Comparison of ENCODE assay signal across 17 cellular contexts in the genomic region with DNA sequence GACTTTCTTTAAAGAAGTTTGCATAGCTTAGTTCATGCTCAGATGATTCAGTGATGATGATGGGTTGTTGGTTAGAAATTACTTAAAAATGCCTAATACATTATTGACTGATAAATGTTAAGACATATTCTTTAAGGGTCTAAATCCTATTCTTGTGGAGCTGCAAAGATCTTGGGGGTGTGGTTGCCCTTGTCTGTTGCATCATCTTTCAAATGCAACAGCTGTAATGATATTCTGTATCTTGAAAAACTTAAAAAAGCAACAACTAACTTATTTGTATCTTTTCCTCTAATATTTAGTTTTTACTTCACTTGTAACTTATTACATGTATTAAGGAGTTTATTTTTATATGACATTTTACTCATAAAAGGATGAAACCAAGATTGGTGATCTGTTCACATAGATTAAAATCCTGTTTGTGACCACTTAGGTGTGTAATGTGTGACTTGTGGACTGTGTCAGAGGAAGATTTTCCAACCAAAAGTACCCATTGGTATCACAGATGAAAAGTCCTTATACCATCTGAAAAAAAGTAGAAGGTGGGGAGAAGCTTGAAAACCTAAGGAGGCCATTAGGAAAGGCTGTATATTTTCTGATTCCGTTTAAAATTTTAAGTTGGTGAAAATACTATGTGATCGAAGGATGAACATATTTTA.
DNase-seq lines count a peak whose midpoint lies in the region; ATAC-seq and TF ChIP-seq lines count a peak whose summit lies in the region.
"Had no signal": no experiment of that assay in that cellular context is flagged by ENCODE, and none has a peak within 500 bp of the region (broad histone marks: within the 10 kb centered on the region; RNA-seq: fewer than 3 reads in every experiment).

No MANE protein-coding gene starts in this region.

- H3K4me3 ChIP-seq in HEK293 (ENCODE audit: low read depth, low read length) (no peak overlapping the region), SK-N-MC (no peak overlapping the region; the same call in 1 of the 2 replicates)
- H3K4me3 ChIP-seq: PC-9 had no signal

- CTCF ChIA-PET in HEK293 (lab: Yijun Ruan, JAX), result interaction anchor here (0.6 to 6.4 kb wide), 12 partner anchors 9 to 349 kb away, joined by 3 to 66 read pairs (median 3); no protein-coding TSS in a partner anchor
- CTCF ChIA-PET in activated CD8-positive, alpha-beta memory T cell treated with anti-CD3 and anti-CD28 coated beads, Interleukin-2, amount 10 ng/mL, durations not matched to agents 7 days and 5 days (lab: Charles Lee), result no interaction called here

- ATAC-seq in activated CD8-positive, alpha-beta memory T cell treated with anti-CD3 and anti-CD28 coated beads, Interleukin-2, amount 10 ng/mL, durations not matched to agents 7 days and 5 days, result no peak
- ATAC-seq: Right ventricle myocardium inferior had no signal

- DNase-seq in SK-N-MC (ENCODE audit: low read depth, low spot score) (no peak), erythroblast (lab: John Stamatoyannopoulos, UW) (peak; percentile 9 to 46), osteocyte (ENCODE audit: extremely low spot score, unreplicated experiment) (no peak), inferior parietal cortex (ENCODE audit: extremely low spot score) (no peak), mesenteric fat pad (ENCODE audit: low spot score) (no peak)
- DNase-seq in activated CD8-positive, alpha-beta memory T cell treated with anti-CD3 and anti-CD28 coated beads, Interleukin-2, amount 10 ng/mL, durations not matched to agents 7 days and 5 days, result no peak
- DNase-seq in activated CD4-positive, alpha-beta T cell treated with anti-CD3 and anti-CD28 coated beads, Interleukin-2, amount 50 U/mL, for 48 hours, result no peak
- DNase-seq: BE2C; CD4-positive, alpha-beta memory T cell; DMS79 treated with DMSO at 0.1 percent for 48 hours; NCI-H1436; NCI-H2227 treated with DMSO at 0.1 percent for 48 hours; NCI-H526; PC-9; SK-N-SH had no signal

- peaks cover 41% of the 10 kb centered on the region for H3K4me1 ChIP-seq in HEK293 (ENCODE audit: control insufficient read depth, insufficient read depth, low read length)

- peak overlapping the region; percentile 65 for H3K27ac Mint-ChIP-seq in osteocyte (ENCODE audit: unreplicated experiment)
- H3K27ac Mint-ChIP-seq in activated CD8-positive, alpha-beta memory T cell treated with anti-CD3 and anti-CD28 coated beads, Interleukin-2, amount 10 ng/mL, durations not matched to agents 7 days and 5 days, result no peak overlapping the region
- H3K27ac Mint-ChIP-seq: CD4-positive, alpha-beta memory T cell had no signal

- H3K27ac ChIP-seq in HEK293 (ENCODE audit: extremely low read depth, low read depth, low read length) (no peak overlapping the region), SK-N-MC (0 out of 2 replicates have a peak overlapping the region, but pooled peaks have one; percentile 44)
- H3K27ac ChIP-seq: PC-9 had no signal

- no peak for TF ChIP-seq POLR2A in erythroblast (IDR thresholded peaks at IDR 0.05; ENCODE audit: low read length)

- no peaks in the 10 kb centered on the region for H3K36me3 Mint-ChIP-seq in osteocyte (ENCODE audit: unreplicated experiment)
- H3K36me3 Mint-ChIP-seq in activated CD8-positive, alpha-beta memory T cell treated with anti-CD3 and anti-CD28 coated beads, Interleukin-2, amount 10 ng/mL, durations not matched to agents 7 days and 5 days, result no peaks in the 10 kb centered on the region
- H3K36me3 Mint-ChIP-seq: CD4-positive, alpha-beta memory T cell had no signal

- no peaks in the 10 kb centered on the region for H3K9me3 Mint-ChIP-seq in osteocyte (ENCODE audit: unreplicated experiment)
- no peaks in the 10 kb centered on the region for H3K9me3 Mint-ChIP-seq in activated CD8-positive, alpha-beta memory T cell treated with anti-CD3 and anti-CD28 coated beads, Interleukin-2, amount 10 ng/mL, durations not matched to agents 7 days and 5 days (ENCODE audit: low read depth)
- H3K9me3 Mint-ChIP-seq: CD4-positive, alpha-beta memory T cell had no signal

- POLR2A ChIA-PET in HEK293 (lab: Yijun Ruan, JAX), result no interaction called here

- H3K27me3 Mint-ChIP-seq in osteocyte (ENCODE audit: unreplicated experiment), result no peaks in the 10 kb centered on the region
- no peaks in the 10 kb centered on the region for H3K27me3 Mint-ChIP-seq in activated CD8-positive, alpha-beta memory T cell treated with anti-CD3 and anti-CD28 coated beads, Interleukin-2, amount 10 ng/mL, durations not matched to agents 7 days and 5 days
- H3K27me3 Mint-ChIP-seq: CD4-positive, alpha-beta memory T cell had no signal

- peak overlapping the region; percentile 37 for H3K9ac ChIP-seq in SK-N-MC (ENCODE audit: insufficient read length)
- H3K9ac ChIP-seq: SK-N-SH had no signal

- TF ChIP-seq CTCF in HEK293 (tag by site-specific recombination; IDR thresholded peaks at IDR 0.05) (no peak), osteocyte (IDR thresholded peaks at IDR 0.05) (no peak)

- H3K4me3 Mint-ChIP-seq in osteocyte (ENCODE audit: unreplicated experiment), result no peak overlapping the region
- H3K4me3 Mint-ChIP-seq in activated CD8-positive, alpha-beta memory T cell treated with anti-CD3 and anti-CD28 coated beads, Interleukin-2, amount 10 ng/mL, durations not matched to agents 7 days and 5 days, result no peak overlapping the region
- H3K4me3 Mint-ChIP-seq: CD4-positive, alpha-beta memory T cell had no signal

- H3K36me3 ChIP-seq in HEK293 (ENCODE audit: control insufficient read depth in 2 of 2, insufficient read depth in 1 of 2, low read length in 2 of 2), result no peaks in the 10 kb centered on the region
- H3K36me3 ChIP-seq in SK-N-MC (ENCODE audit: insufficient read depth, low read length), result no peaks in the 10 kb centered on the region
- H3K36me3 ChIP-seq: BE2C had no signal

- peaks cover 88% of the 10 kb centered on the region for H3K4me1 Mint-ChIP-seq in osteocyte (ENCODE audit: unreplicated experiment)
- H3K4me1 Mint-ChIP-seq in activated CD8-positive, alpha-beta memory T cell treated with anti-CD3 and anti-CD28 coated beads, Interleukin-2, amount 10 ng/mL, durations not matched to agents 7 days and 5 days, result peaks cover 4% of the 10 kb centered on the region

- H3K9me3 ChIP-seq in HEK293 (ENCODE audit: control insufficient read depth, insufficient read depth, low read depth, low read length), result no peaks in the 10 kb centered on the region
- H3K9me3 ChIP-seq in SK-N-MC (ENCODE audit: low read depth, low read length), result no peaks in the 10 kb centered on the region
- H3K9me3 ChIP-seq: BE2C, SK-N-SH had no signal

TF ChIP-seq in HEK293, 187 proteins besides CTCF, POLR2A, EP300 and RAD21:
- TF ChIP-seq, protein P1, sequence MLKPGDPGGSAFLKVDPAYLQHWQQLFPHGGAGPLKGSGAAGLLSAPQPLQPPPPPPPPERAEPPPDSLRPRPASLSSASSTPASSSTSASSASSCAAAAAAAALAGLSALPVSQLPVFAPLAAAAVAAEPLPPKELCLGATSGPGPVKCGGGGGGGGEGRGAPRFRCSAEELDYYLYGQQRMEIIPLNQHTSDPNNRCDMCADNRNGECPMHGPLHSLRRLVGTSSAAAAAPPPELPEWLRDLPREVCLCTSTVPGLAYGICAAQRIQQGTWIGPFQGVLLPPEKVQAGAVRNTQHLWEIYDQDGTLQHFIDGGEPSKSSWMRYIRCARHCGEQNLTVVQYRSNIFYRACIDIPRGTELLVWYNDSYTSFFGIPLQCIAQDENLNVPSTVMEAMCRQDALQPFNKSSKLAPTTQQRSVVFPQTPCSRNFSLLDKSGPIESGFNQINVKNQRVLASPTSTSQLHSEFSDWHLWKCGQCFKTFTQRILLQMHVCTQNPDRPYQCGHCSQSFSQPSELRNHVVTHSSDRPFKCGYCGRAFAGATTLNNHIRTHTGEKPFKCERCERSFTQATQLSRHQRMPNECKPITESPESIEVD (tag by site-specific recombination; IDR thresholded peaks at IDR 0.05), result peak; percentile 21; the same call in 1 of the 2 replicates
- TF ChIP-seq SCRT2 (tag by site-specific recombination; IDR thresholded peaks at IDR 0.05), result peak; percentile 78
- TF ChIP-seq, protein P2, sequence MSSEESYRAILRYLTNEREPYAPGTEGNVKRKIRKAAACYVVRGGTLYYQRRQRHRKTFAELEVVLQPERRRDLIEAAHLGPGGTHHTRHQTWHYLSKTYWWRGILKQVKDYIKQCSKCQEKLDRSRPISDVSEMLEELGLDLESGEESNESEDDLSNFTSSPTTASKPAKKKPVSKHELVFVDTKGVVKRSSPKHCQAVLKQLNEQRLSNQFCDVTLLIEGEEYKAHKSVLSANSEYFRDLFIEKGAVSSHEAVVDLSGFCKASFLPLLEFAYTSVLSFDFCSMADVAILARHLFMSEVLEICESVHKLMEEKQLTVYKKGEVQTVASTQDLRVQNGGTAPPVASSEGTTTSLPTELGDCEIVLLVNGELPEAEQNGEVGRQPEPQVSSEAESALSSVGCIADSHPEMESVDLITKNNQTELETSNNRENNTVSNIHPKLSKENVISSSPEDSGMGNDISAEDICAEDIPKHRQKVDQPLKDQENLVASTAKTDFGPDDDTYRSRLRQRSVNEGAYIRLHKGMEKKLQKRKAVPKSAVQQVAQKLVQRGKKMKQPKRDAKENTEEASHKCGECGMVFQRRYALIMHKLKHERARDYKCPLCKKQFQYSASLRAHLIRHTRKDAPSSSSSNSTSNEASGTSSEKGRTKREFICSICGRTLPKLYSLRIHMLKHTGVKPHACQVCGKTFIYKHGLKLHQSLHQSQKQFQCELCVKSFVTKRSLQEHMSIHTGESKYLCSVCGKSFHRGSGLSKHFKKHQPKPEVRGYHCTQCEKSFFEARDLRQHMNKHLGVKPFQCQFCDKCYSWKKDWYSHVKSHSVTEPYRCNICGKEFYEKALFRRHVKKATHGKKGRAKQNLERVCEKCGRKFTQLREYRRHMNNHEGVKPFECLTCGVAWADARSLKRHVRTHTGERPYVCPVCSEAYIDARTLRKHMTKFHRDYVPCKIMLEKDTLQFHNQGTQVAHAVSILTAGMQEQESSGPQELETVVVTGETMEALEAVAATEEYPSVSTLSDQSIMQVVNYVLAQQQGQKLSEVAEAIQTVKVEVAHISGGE (tag by site-specific recombination; conservative IDR thresholded peaks at IDR 0.05; ENCODE audit: low read depth), result no peak

Comparison
In these comparisons a context has a peak if more than half of its experiments do, and no peak if none do; other contexts are left out.
1. DNase-seq: peak in erythroblast (2 of 2); none in SK-N-MC (single experiment), osteocyte (single experiment), inferior parietal cortex (single experiment), activated CD8-positive, alpha-beta memory T cell treated with anti-CD3 and anti-CD28 coated beads, Interleukin-2, amount 10 ng/mL, durations not matched to agents 7 days and 5 days (single experiment), activated CD4-positive, alpha-beta T cell treated with anti-CD3 and anti-CD28 coated beads, Interleukin-2, amount 50 U/mL, for 48 hours (0 of 2) and mesenteric fat pad (single experiment).